8 cellular contexts compared by ENCODE assay signal in the genomic region with DNA sequence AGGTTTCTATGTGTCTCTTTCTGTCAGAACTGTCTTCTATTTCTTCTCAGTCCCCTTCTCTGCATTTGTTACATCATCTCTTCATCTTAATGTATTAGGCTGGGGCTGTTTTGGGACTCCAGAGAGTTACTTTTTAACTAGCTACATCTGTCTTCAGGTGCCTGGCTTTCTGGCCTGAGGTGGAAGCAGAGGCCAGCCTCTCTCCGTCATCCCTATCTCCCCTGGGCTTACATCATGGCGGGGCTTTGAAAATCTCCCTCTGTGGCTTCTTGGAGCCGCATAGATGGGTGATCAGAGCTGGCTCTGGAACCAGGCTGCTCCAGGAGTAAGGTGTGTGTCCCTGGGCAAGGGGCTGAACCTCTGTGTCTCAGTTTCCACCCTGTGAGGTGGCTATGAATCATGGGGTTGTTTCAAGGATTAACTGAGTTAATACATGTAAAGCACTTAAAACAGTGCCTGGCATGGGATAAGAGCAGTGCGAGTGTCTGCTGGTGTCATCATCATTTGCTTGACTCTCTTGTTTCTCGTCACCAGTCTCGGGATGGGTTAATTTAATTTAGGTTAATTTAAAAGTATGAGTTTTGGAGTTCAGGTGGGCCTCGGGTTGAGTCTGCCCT. TPM values are rescaled to one million over a fixed set of nuclear protein-coding genes. Genes with fewer than 3 reads are reported as not detected.
A peak's percentile ranks its signal among the peaks of the same experiment; 100 is the strongest.
DNase-seq lines count a peak whose midpoint lies in the region; ATAC-seq and TF ChIP-seq lines count a peak whose summit lies in the region.

No MANE protein-coding gene starts in this region.

- H3K4me1 ChIP-seq in Caco-2, result peaks cover 26% of the 10 kb centered on the region
- peaks cover 55 to 59% of the 10 kb centered on the region in 2 donors for H3K4me1 ChIP-seq in duodenal mucosa (ENCODE audit: control insufficient read depth in 1 of 2, insufficient read depth in 2 of 2, low read length in 2 of 2)
- H3K4me1 ChIP-seq in neuron (ENCODE audit: insufficient read depth, low read length), result peaks cover 22% of the 10 kb centered on the region

- peaks cover 34% of the 10 kb centered on the region for H3K4me1 Mint-ChIP-seq in Caco-2 (ENCODE audit: low read depth, unreplicated experiment)

- peak overlapping the region; percentile 94 for H3K4me3 Mint-ChIP-seq in Caco-2 (ENCODE audit: unreplicated experiment)

- H3K27me3 ChIP-seq in Caco-2 (replicated peaks; ENCODE audit: control insufficient read depth, insufficient read depth, low read length), result no peaks in the 10 kb centered on the region
- no peaks in the 10 kb centered on the region for H3K27me3 ChIP-seq in MG63
- H3K27me3 ChIP-seq in duodenal mucosa (ENCODE audit: control insufficient read depth in 1 of 2, insufficient read depth in 2 of 2, low read length in 2 of 2), result no peaks in the 10 kb centered on the region
- H3K27me3 ChIP-seq in neuron (ENCODE audit: insufficient read depth, low read length), result no peaks in the 10 kb centered on the region

- H3K9me3 Mint-ChIP-seq in Caco-2 (ENCODE audit: unreplicated experiment), result no peaks in the 10 kb centered on the region

- H3K27me3 Mint-ChIP-seq in Caco-2 (ENCODE audit: insufficient read depth, unreplicated experiment), result no peaks in the 10 kb centered on the region

- H3K27ac Mint-ChIP-seq in Caco-2 (ENCODE audit: unreplicated experiment), result peak overlapping the region; percentile 66

- H2AFZ ChIP-seq in neuron (ENCODE audit: low read depth, low read length), result no peak overlapping the region

- peak overlapping the region; percentile 95 to 96 for H3K9ac ChIP-seq in duodenal mucosa (ENCODE audit: low read depth in 1 of 2, low read length in 2 of 2)

- intact Hi-C loops in Caco-2 (cut with micrococcal nuclease; ENCODE audit: unreplicated experiment), result no loop called here

- H3K9me3 ChIP-seq in Caco-2 (no peaks in the 10 kb centered on the region), MG63 (no peaks in the 10 kb centered on the region), duodenal mucosa (ENCODE audit: control insufficient read depth in 1 of 2, low read length in 2 of 2) (no peaks in the 10 kb centered on the region), neuron (ENCODE audit: low read length) (no peaks in the 10 kb centered on the region)

- POLR2A ChIA-PET in Caco-2 (lab: Charles Lee), result interaction anchor here (0.5 kb wide), 1 partner anchor 23 kb away, joined by 4 read pairs; no protein-coding TSS in a partner anchor

- H3K36me3 ChIP-seq in Caco-2 (ENCODE audit: control insufficient read depth, insufficient read depth, low read length), result peaks cover 5% of the 10 kb centered on the region; the same call in 1 of the 2 replicates
- peaks cover 80% of the 10 kb centered on the region for H3K36me3 ChIP-seq in MG63
- H3K36me3 ChIP-seq in duodenal mucosa (ENCODE audit: control insufficient read depth in 1 of 2, insufficient read depth in 2 of 2, low read length in 2 of 2), result peaks cover 36 to 51% of the 10 kb centered on the region in 2 donors
- H3K36me3 ChIP-seq in neuron (ENCODE audit: insufficient read depth, low read length), result peaks cover 45% of the 10 kb centered on the region

- H3K4me3 ChIP-seq in Caco-2 (ENCODE audit: low read depth, low read length) (no peak overlapping the region), MG63 (peak overlapping the region; percentile 77), duodenal mucosa (ENCODE audit: low read depth in 1 of 2, low read length in 2 of 2) (peak overlapping the region; percentile 91 to 97), neuron (ENCODE audit: low read length) (peak overlapping the region; percentile 80)

- H3K36me3 Mint-ChIP-seq in Caco-2 (ENCODE audit: insufficient read depth, unreplicated experiment), result peaks cover 88% of the 10 kb centered on the region

- peak overlapping the region; percentile 22 for H3K27ac ChIP-seq in duodenal mucosa (ENCODE audit: low read depth, low read length)

- CTCF ChIA-PET in Caco-2 (lab: Charles Lee), result interaction anchor here (0.5 kb wide), 1 partner anchor 23 kb away, joined by 3 read pairs; no protein-coding TSS in a partner anchor

- DNase-seq in Caco-2 (no peak), MG63 (no peak), NCI-H2196 treated with DMSO at 0.1 percent for 48 hours (lab: John Stamatoyannopoulos, UW; ENCODE audit: unreplicated experiment) (no peak), kidney glomerular epithelial cell (lab: John Stamatoyannopoulos, UW) (no peak)

- no TSS peak for BruUV-seq in Caco-2 (replicated peaks; lab: Mats Ljungman, UMichigan)

- TF ChIP-seq CTCF in Caco-2 (IDR thresholded peaks at IDR 0.05; ENCODE audit: insufficient read depth in 1 of 2, low read depth in 1 of 2, low read length in 1 of 2, severe bottlenecking in 1 of 2, unreplicated experiment in 1 of 2), result no peak

- ATAC-seq in HG03442 (IDR thresholded peaks at IDR 0.05; ENCODE audit: unreplicated experiment) (no peak), GM19452 (IDR thresholded peaks at IDR 0.05; ENCODE audit: unreplicated experiment) (no peak)

RNA-seq across cellular contexts. Expression of gene EPN1, which starts 2.0 kb away (rescaled TPM):
- total RNA-seq in Caco-2 (2022), result 197 and 201 TPM in 2 replicates
- total RNA-seq in MG63 (2014; rRNA removed; shearing (Covaris generic); ENCODE audit: low replicate concordance), result 57.1 and 158 TPM in 2 replicates

RNA-seq across cellular contexts. Expression of gene U2AF2, which starts 22.2 kb away (rescaled TPM):
- total RNA-seq in Caco-2 (2022), result 289 TPM in 2 replicates
- 128 and 226 TPM in 2 replicates for total RNA-seq in MG63 (2014; rRNA removed; shearing (Covaris generic); ENCODE audit: low replicate concordance)

RNA-seq across cellular contexts. Expression of gene CCDC106, which starts 29.0 kb away (rescaled TPM):
- 17.4 and 17.6 TPM in 2 replicates for total RNA-seq in Caco-2 (2022)
- total RNA-seq in MG63 (2014; rRNA removed; shearing (Covaris generic); ENCODE audit: low replicate concordance), result 1.3 and 4.8 TPM in 2 replicates

RNA-seq across cellular contexts. Expression of gene ZNF581, which starts 33.5 kb away (rescaled TPM):
- 46.2 and 47.4 TPM in 2 replicates for total RNA-seq in Caco-2 (2022)
- 8.7 and 17.5 TPM in 2 replicates for total RNA-seq in MG63 (2014; rRNA removed; shearing (Covaris generic); ENCODE audit: low replicate concordance)

RNA-seq across cellular contexts. Expression of gene ZNF580, which starts 36.2 kb away (rescaled TPM):
- 38.5 and 41.4 TPM in 2 replicates for total RNA-seq in Caco-2 (2022)
- 7.5 and 8.0 TPM in 2 replicates for total RNA-seq in MG63 (2014; rRNA removed; shearing (Covaris generic); ENCODE audit: low replicate concordance)
